In genomic region chr16:18969855-18970240, GRCh38 we compare ENCODE assay signal across 10 cellular contexts. TPM values are rescaled to one million over a fixed set of nuclear protein-coding genes. Genes with fewer than 3 reads are reported as not detected.
"Had no signal": no experiment of that assay in that cellular context is flagged by ENCODE, and none has a peak within 500 bp of the region (broad histone marks: within the 10 kb centered on the region; RNA-seq: fewer than 3 reads in every experiment).

No MANE protein-coding gene starts in this region.

- H3K27me3 ChIP-seq: foreskin keratinocyte, tibial artery, upper lobe of left lung, uterus had no signal

- H3K9ac ChIP-seq: parathyroid adenoma had no signal

- H3K4me3 ChIP-seq: prostate gland had no signal

- H3K27ac ChIP-seq: foreskin keratinocyte, left ventricle myocardium inferior, lower lobe of right lung, parathyroid adenoma, prostate gland, tibial artery, upper lobe of left lung, uterus had no signal

- H3K36me3 ChIP-seq: left ventricle myocardium inferior, lower lobe of right lung, prostate gland, tibial artery, upper lobe of left lung, uterus had no signal

- H3K9me3 ChIP-seq: left ventricle myocardium inferior, lower lobe of right lung, prostate gland, tibial artery, upper lobe of left lung, uterus had no signal

- DNase-seq: foreskin keratinocyte had no signal

- H3K4me1 ChIP-seq: foreskin keratinocyte, parathyroid adenoma, prostate gland, uterus had no signal

- H3K79me2 ChIP-seq: parathyroid adenoma had no signal

RNA-seq across cellular contexts. Expression of gene TMC7, which starts 13.9 kb away (rescaled TPM):
- total RNA-seq: natural killer cell treated with Interleukin-12 subunit alpha and Interleukin-12 subunit beta and Interleukin-15 and Interleukin-18, amount 100 ng/mL, for 72 hours had no signal
- polyA plus RNA-seq: immature natural killer cell had no signal
